In the genomic region with DNA sequence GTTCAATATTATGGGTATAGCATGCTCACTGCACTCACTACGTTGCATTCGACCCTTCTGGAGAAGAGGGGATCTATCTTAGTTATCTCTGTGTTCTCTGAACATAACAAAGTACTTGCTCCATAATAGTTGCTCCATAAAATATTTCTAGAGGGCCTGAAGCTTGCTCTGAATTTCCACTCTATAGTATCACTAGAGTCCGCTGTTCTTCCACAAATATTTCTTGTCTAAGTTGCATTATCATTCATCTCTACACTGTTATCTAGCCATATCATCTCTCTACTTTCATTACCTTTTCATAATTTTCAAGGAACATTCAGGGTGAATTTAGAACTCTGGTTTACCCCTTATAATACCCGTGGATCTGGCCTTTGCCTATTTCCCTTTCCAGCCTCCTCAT, we compare ENCODE assay signal across 29 cellular contexts.
"Had no signal": no experiment of that assay in that cellular context is flagged by ENCODE, and none has a peak within 500 bp of the region (broad histone marks: within the 10 kb centered on the region; RNA-seq: fewer than 3 reads in every experiment).

No MANE protein-coding gene starts in this region.

- H3K9me3 Mint-ChIP-seq: activated naive CD4-positive, alpha-beta T cell treated with anti-CD3 and anti-CD28 coated beads, Interleukin-2, amount 50 U/mL, for 24 hours had no signal

- H3K36me3 ChIP-seq: colonic mucosa, esophagus muscularis mucosa, sigmoid colon, vagina had no signal

- H3K4me1 Mint-ChIP-seq: activated naive CD4-positive, alpha-beta T cell treated with anti-CD3 and anti-CD28 coated beads, Interleukin-2, amount 50 U/mL, for 24 hours; central memory CD8-positive, alpha-beta T cell; naive thymus-derived CD8-positive, alpha-beta T cell; stimulated activated naive B cell treated with anti-CD40 and anti-IgM and Interleukin-4, amounts not matched to agents 10 μg/mL and 1 μg/mL and 100 μg/mL, for 72 hours had no signal

- H3K27me3 Mint-ChIP-seq: activated naive CD4-positive, alpha-beta T cell treated with anti-CD3 and anti-CD28 coated beads, Interleukin-2, amount 50 U/mL, for 24 hours; central memory CD8-positive, alpha-beta T cell; effector memory CD8-positive, alpha-beta T cell; progenitor cell of endocrine pancreas; stimulated activated naive B cell treated with anti-CD40 and anti-IgM and Interleukin-4, amounts not matched to agents 10 μg/mL and 1 μg/mL and 100 μg/mL, for 72 hours had no signal

- DNase-seq: activated CD4-positive, alpha-beta T cell treated with anti-CD3 and anti-CD28 coated beads for 1 hour; activated CD4-positive, alpha-beta T cell treated with anti-CD3 and anti-CD28 coated beads, Interleukin-2, amount 50 U/mL, for 1 hour; activated CD8-positive, alpha-beta T cell treated with anti-CD3 and anti-CD28 coated beads, Interleukin-2, amount 10 ng/mL, durations not matched to agents 7 days and 5 days; activated gamma-delta T cell treated with Interleukin-2 at 50 U/mL for 16 hours; activated T-cell treated with anti-CD3 and anti-CD28 coated beads, Interleukin-2, amount 50 U/mL, for 1 hour; colonic mucosa; dorsolateral prefrontal cortex; effector memory CD8-positive, alpha-beta T cell; glutamatergic neuron; hippocampal formation; kidney glomerular epithelial cell; left ventricle myocardium superior; mammary epithelial cell; naive thymus-derived CD8-positive, alpha-beta T cell; retina; sigmoid colon; stimulated activated CD4-positive, alpha-beta T cell treated with anti-CD3 and anti-CD28 coated beads, Interleukin-2, amount 100 ng/mL, for 48 hours; stimulated activated CD8-positive, alpha-beta memory T cell treated with anti-CD3 and anti-CD28 coated beads, Interleukin-4, amount 100 ng/mL, for 48 hours; stimulated activated naive B cell treated with anti-CD40 and anti-IgM and Interleukin-4, amounts not matched to agents 10 μg/mL and 1 μg/mL and 100 μg/mL, for 72 hours had no signal

- H3K27ac ChIP-seq: colonic mucosa, dorsolateral prefrontal cortex, esophagus muscularis mucosa, vagina, VCaP had no signal

- H3K27me3 ChIP-seq: colonic mucosa, esophagus muscularis mucosa, sigmoid colon, vagina had no signal

- H3K36me3 Mint-ChIP-seq: activated naive CD4-positive, alpha-beta T cell treated with anti-CD3 and anti-CD28 coated beads, Interleukin-2, amount 50 U/mL, for 24 hours; mesothelial cell of epicardium; naive thymus-derived CD8-positive, alpha-beta T cell; stimulated activated naive B cell treated with anti-CD40 and anti-IgM and Interleukin-4, amounts not matched to agents 10 μg/mL and 1 μg/mL and 100 μg/mL, for 72 hours had no signal

- H3K9me3 ChIP-seq: colonic mucosa, esophagus muscularis mucosa, sigmoid colon, vagina had no signal

- H3K27ac Mint-ChIP-seq: activated CD8-positive, alpha-beta T cell treated with anti-CD3 and anti-CD28 coated beads, Interleukin-2, amount 10 ng/mL, durations not matched to agents 7 days and 5 days; activated naive CD4-positive, alpha-beta T cell treated with anti-CD3 and anti-CD28 coated beads, Interleukin-2, amount 50 U/mL, for 24 hours; effector memory CD8-positive, alpha-beta T cell; naive thymus-derived CD8-positive, alpha-beta T cell; progenitor cell of endocrine pancreas; stimulated activated naive B cell treated with anti-CD40 and anti-IgM and Interleukin-4, amounts not matched to agents 10 μg/mL and 1 μg/mL and 100 μg/mL, for 72 hours; type B pancreatic cell had no signal

- FAIRE-seq: astrocyte, frontal cortex had no signal

- H3K4me3 ChIP-seq: colonic mucosa, dorsolateral prefrontal cortex, esophagus muscularis mucosa, sigmoid colon, vagina had no signal

- H3K4me3 Mint-ChIP-seq: activated CD8-positive, alpha-beta T cell treated with anti-CD3 and anti-CD28 coated beads, Interleukin-2, amount 10 ng/mL, durations not matched to agents 7 days and 5 days; activated naive CD4-positive, alpha-beta T cell treated with anti-CD3 and anti-CD28 coated beads, Interleukin-2, amount 50 U/mL, for 24 hours; central memory CD8-positive, alpha-beta T cell; effector memory CD8-positive, alpha-beta T cell; mesothelial cell of epicardium; naive thymus-derived CD8-positive, alpha-beta T cell; stimulated activated naive B cell treated with anti-CD40 and anti-IgM and Interleukin-4, amounts not matched to agents 10 μg/mL and 1 μg/mL and 100 μg/mL, for 72 hours; type B pancreatic cell had no signal

- ATAC-seq: activated CD8-positive, alpha-beta T cell treated with anti-CD3 and anti-CD28 coated beads, Interleukin-2, amount 10 ng/mL, durations not matched to agents 7 days and 5 days; effector memory CD8-positive, alpha-beta T cell; left ventricle myocardium superior; naive thymus-derived CD8-positive, alpha-beta T cell; stimulated activated naive B cell treated with anti-CD40 and anti-IgM and Interleukin-4, amounts not matched to agents 10 μg/mL and 1 μg/mL and 100 μg/mL, for 72 hours had no signal

- H3K4me1 ChIP-seq: colonic mucosa had no signal
